ENCODE assay signal across 1 cellular context in the genomic region with DNA sequence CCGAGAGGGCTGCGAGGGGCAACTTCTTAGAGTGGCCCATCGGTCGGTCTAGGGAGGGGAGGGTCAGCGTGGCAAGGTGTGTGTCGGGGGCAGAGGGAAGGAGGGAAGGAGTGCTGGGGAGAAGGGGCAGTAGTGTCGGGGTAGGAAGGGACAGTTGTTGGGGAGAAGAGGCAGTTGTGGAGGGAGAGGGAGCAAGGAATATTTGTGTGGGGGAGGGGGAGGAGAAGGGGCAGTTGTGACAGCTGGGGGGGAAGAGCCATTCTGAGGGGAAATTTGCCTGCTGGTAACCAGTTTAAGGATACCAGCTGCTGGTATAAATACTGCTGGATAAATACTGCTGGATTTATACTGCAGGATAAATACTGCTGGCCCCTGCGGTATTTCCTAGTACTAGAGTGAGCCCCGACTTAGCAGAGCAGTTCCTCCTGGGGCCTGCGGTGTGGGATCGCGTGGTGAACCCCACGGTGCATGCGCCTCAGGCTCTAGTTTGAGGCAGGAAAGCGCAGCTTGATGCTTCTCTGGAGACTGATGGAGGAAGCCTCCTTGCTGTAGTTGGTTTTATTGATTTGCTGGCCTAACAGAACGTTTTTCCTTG.
TF ChIP-seq lines count a peak whose summit lies in the region.

No MANE protein-coding gene starts in this region.

TF ChIP-seq in IMR-90, 13 proteins besides CTCF, POLR2A, EP300 and RAD21 (continued from another document):
- TF ChIP-seq, protein P1, sequence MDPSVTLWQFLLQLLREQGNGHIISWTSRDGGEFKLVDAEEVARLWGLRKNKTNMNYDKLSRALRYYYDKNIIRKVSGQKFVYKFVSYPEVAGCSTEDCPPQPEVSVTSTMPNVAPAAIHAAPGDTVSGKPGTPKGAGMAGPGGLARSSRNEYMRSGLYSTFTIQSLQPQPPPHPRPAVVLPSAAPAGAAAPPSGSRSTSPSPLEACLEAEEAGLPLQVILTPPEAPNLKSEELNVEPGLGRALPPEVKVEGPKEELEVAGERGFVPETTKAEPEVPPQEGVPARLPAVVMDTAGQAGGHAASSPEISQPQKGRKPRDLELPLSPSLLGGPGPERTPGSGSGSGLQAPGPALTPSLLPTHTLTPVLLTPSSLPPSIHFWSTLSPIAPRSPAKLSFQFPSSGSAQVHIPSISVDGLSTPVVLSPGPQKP (IDR thresholded peaks at IDR 0.05; ENCODE audit: borderline replicate concordance, low read depth, low read length) = no peak
- no peak for TF ChIP-seq MXI1 (IDR thresholded peaks at IDR 0.05; ENCODE audit: borderline replicate concordance, low read depth, low read length)
